In the genomic region with DNA sequence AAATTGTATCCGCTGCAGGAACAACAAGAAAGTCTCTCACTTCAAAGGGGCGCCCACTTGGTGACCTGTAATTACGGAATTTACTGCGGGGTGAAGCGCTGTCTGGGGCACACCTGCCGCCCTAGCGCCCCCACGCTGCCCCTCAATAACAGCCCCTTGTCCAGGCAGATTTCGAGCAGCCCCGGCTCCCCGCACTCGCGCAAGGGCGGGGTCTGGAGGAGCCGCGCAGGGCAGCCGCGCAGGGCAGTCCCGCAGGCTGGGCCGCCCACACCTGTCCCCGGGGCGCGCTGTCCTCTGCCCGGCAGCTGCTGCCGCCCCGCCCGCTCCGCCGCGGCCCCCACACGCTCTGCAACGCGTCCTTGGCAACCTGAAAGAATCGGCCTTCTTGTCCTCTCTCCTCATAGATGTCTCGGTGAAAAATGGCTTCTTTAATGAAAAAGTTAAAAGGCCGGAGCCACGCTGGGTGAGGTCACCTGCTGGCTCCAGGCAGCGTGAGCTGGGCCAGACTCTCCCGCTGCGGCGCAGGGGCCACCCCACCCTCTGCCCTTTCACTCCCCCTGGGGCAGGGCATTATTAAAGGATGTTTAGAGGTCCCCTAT, we compare ENCODE assay signal across 9 cellular contexts.
DNase-seq lines count a peak whose midpoint lies in the region; ATAC-seq and TF ChIP-seq lines count a peak whose summit lies in the region.
"Had no signal": no experiment of that assay in that cellular context is flagged by ENCODE, and none has a peak within 500 bp of the region (broad histone marks: within the 10 kb centered on the region; RNA-seq: fewer than 3 reads in every experiment).

No MANE protein-coding gene starts in this region.

- no peak overlapping the region for H3K27ac Mint-ChIP-seq in activated T-cell treated with anti-CD3 and anti-CD28 coated beads, Interleukin-2, amount 50 U/mL, for 24 hours

- H3K4me3 ChIP-seq in epithelial cell of esophagus (ENCODE audit: low read length) (peak overlapping the region; percentile 7), mucosa of stomach (ENCODE audit: low read length) (no peak overlapping the region), upper lobe of left lung (peak overlapping the region in 3 of 4 donors; percentile 18 to 49 (median 44))

- no peaks in the 10 kb centered on the region for H3K36me3 ChIP-seq in mucosa of stomach (ENCODE audit: control insufficient read depth, insufficient read depth, low read length)
- no peaks in the 10 kb centered on the region for H3K36me3 ChIP-seq in upper lobe of left lung

- H3K9ac ChIP-seq in mucosa of stomach (ENCODE audit: low read length), result peak overlapping the region; percentile 17

- H3K4me1 ChIP-seq in mucosa of stomach (ENCODE audit: control insufficient read depth, insufficient read depth, low read length), result peaks cover 7% of the 10 kb centered on the region
- H3K4me1 ChIP-seq in upper lobe of left lung, result peaks cover 8 to 16% (median 11%) of the 10 kb centered on the region in 4 donors

- no peak for TF ChIP-seq EP300 in upper lobe of left lung (IDR thresholded peaks at IDR 0.05)

- peak; percentile 21 for DNase-seq in NCI-H2171 treated with DMSO at 0.1 percent for 48 hours (lab: John Stamatoyannopoulos, UW)
- no peak for DNase-seq in NCI-H2171 (lab: John Stamatoyannopoulos, UW)
- no peak for DNase-seq in epithelial cell of esophagus (ENCODE audit: low read depth)
- DNase-seq in upper lobe of left lung, result peak; percentile 33 to 88
- DNase-seq in activated T-cell treated with anti-CD3 and anti-CD28 coated beads, Interleukin-2, amount 50 U/mL, for 24 hours, result no peak
- DNase-seq: activated CD4-positive, CD25-positive, alpha-beta regulatory T cell treated with anti-CD3 and anti-CD28 coated beads, Interleukin-2, amount 50 U/mL, for 72 hours had no signal

- H3K27me3 ChIP-seq in mucosa of stomach (ENCODE audit: control insufficient read depth, insufficient read depth, low read length), result peaks cover 11% of the 10 kb centered on the region
- H3K27me3 ChIP-seq in upper lobe of left lung, result no peaks in the 10 kb centered on the region

- no peaks in the 10 kb centered on the region for H3K36me3 Mint-ChIP-seq in activated T-cell treated with anti-CD3 and anti-CD28 coated beads, Interleukin-2, amount 50 U/mL, for 24 hours (ENCODE audit: low read depth)

- H3K4me3 Mint-ChIP-seq in activated T-cell treated with anti-CD3 and anti-CD28 coated beads, Interleukin-2, amount 50 U/mL, for 24 hours, result no peak overlapping the region

- peaks cover 44% of the 10 kb centered on the region for H3K27me3 Mint-ChIP-seq in activated T-cell treated with anti-CD3 and anti-CD28 coated beads, Interleukin-2, amount 50 U/mL, for 24 hours

- TF ChIP-seq CTCF in epithelial cell of esophagus (IDR thresholded peaks at IDR 0.05; ENCODE audit: insufficient read depth, low read depth, low read length, missing control alignments) (no peak), upper lobe of left lung (IDR thresholded peaks at IDR 0.05) (no peak)

- H3K9me3 ChIP-seq in mucosa of stomach (ENCODE audit: control insufficient read depth, low read length) (no peaks in the 10 kb centered on the region), upper lobe of left lung (no peaks in the 10 kb centered on the region)

- no peaks in the 10 kb centered on the region for H3K9me3 Mint-ChIP-seq in activated T-cell treated with anti-CD3 and anti-CD28 coated beads, Interleukin-2, amount 50 U/mL, for 24 hours

- H3K27ac ChIP-seq in upper lobe of left lung, result no peak overlapping the region

- TF ChIP-seq POLR2A in upper lobe of left lung (IDR thresholded peaks at IDR 0.05), result no peak

- 15 to 19% methylated on average over 20 to 37 of the region's 41 CpGs for WGBS in upper lobe of left lung, 2 donors

- peak in 1 of 2 donors; percentile 79 for ATAC-seq in upper lobe of left lung (ENCODE audit: low FRiP score in 2 of 2)
- no peak for ATAC-seq in GM18861 (IDR thresholded peaks at IDR 0.05; ENCODE audit: unreplicated experiment)
- no peak for ATAC-seq in HG03520 (IDR thresholded peaks at IDR 0.05; ENCODE audit: unreplicated experiment)

- peaks cover 9% of the 10 kb centered on the region for H3K4me1 Mint-ChIP-seq in activated T-cell treated with anti-CD3 and anti-CD28 coated beads, Interleukin-2, amount 50 U/mL, for 24 hours (ENCODE audit: low read depth)

Comparison
In these comparisons a context has a peak if more than half of its experiments do, and no peak if none do; other contexts are left out.
1. DNase-seq: peak in NCI-H2171 treated with DMSO at 0.1 percent for 48 hours (single experiment) and upper lobe of left lung (2 of 2); none in NCI-H2171 (single experiment), epithelial cell of esophagus (single experiment) and activated T-cell treated with anti-CD3 and anti-CD28 coated beads, Interleukin-2, amount 50 U/mL, for 24 hours (single experiment).